ENCODE assay signal across 22 cellular contexts in genomic region chr22:49372111-49372529, GRCh38.
DNase-seq lines count a peak whose midpoint lies in the region; ATAC-seq and TF ChIP-seq lines count a peak whose summit lies in the region.
"Had no signal": no experiment of that assay in that cellular context is flagged by ENCODE, and none has a peak within 500 bp of the region (broad histone marks: within the 10 kb centered on the region; RNA-seq: fewer than 3 reads in every experiment).

No MANE protein-coding gene starts in this region.

- no peak overlapping the region for H3K4me3 ChIP-seq in colonic mucosa
- no peak overlapping the region for H3K4me3 ChIP-seq in neuronal stem cell (ENCODE audit: low read length in 2 of 2)
- no peak overlapping the region for H3K4me3 ChIP-seq in vagina
- H3K4me3 ChIP-seq in CD4-positive, alpha-beta memory T cell (ENCODE audit: low read length in 2 of 2): no peak overlapping the region
- H3K4me3 ChIP-seq: lung, testis had no signal

- no peak overlapping the region for H2BK120ac ChIP-seq in neuronal stem cell (ENCODE audit: low read depth, low read length)

- H2BK15ac ChIP-seq in neuronal stem cell (ENCODE audit: low read length): no peak overlapping the region

- no peaks in the 10 kb centered on the region for H3K36me3 Mint-ChIP-seq in activated naive CD4-positive, alpha-beta T cell treated with anti-CD3 and anti-CD28 coated beads, Interleukin-2, amount 10 ng/mL, durations not matched to agents 7 days and 5 days
- no peaks in the 10 kb centered on the region for H3K36me3 Mint-ChIP-seq in CD4-positive, alpha-beta memory T cell
- H3K36me3 Mint-ChIP-seq: CD8-positive, alpha-beta T cell; natural killer cell had no signal

- no peak overlapping the region for H4K8ac ChIP-seq in neuronal stem cell (ENCODE audit: low read depth, low read length)

- no peak for ATAC-seq in GM21529 (IDR thresholded peaks at IDR 0.05; ENCODE audit: unreplicated experiment)
- ATAC-seq: CD8-positive, alpha-beta T cell; esophagus mucosa; natural killer cell had no signal

- no peak overlapping the region for H3K4ac ChIP-seq in neuronal stem cell (ENCODE audit: low read length)

- POLR2A ChIA-PET in CD4-positive, alpha-beta memory T cell (lab: Charles Lee; ENCODE audit: partially characterized antibody): no interaction called here

- H3K9me3 ChIP-seq in colonic mucosa (no peaks in the 10 kb centered on the region), neuronal stem cell (replicated peaks in 1 of 2; ENCODE audit: control insufficient read depth in 2 of 2, insufficient read depth in 1 of 2, low read depth in 1 of 2, low read length in 2 of 2) (no peaks in the 10 kb centered on the region), vagina (no peaks in the 10 kb centered on the region)
- H3K9me3 ChIP-seq in CD4-positive, alpha-beta memory T cell (ENCODE audit: control insufficient read depth in 1 of 2, low read length in 2 of 2): no peaks in the 10 kb centered on the region
- H3K9me3 ChIP-seq: testis had no signal

- no peak overlapping the region for H2AK5ac ChIP-seq in neuronal stem cell (ENCODE audit: low read depth, low read length)

- no peak for DNase-seq in activated naive CD4-positive, alpha-beta T cell treated with anti-CD3 and anti-CD28 coated beads, Interleukin-2, amount 10 ng/mL, durations not matched to agents 7 days and 5 days
- DNase-seq in activated naive CD4-positive, alpha-beta T cell (lab: John Stamatoyannopoulos, UW): no peak
- DNase-seq in colonic mucosa: peak; percentile 10
- DNase-seq in neuronal stem cell (ENCODE audit: low spot score): no peak
- DNase-seq in vagina (ENCODE audit: extremely low spot score in 2 of 2): peak; percentile 46 to 58
- DNase-seq in CD4-positive, alpha-beta memory T cell: no peak
- no peak for DNase-seq in NCI-H1048 (lab: John Stamatoyannopoulos, UW)
- DNase-seq: activated naive CD4-positive, alpha-beta T cell treated with Interleukin-2 at 50 U/mL for 16 hours; AML-193; dermis blood vessel endothelial cell; natural killer cell; NCI-H1436; NCI-H2081 treated with DMSO at 0.1 percent for 48 hours; stimulated activated naive CD4-positive, alpha-beta T cell had no signal

- H3K79me1 ChIP-seq in neuronal stem cell (ENCODE audit: low read depth, low read length): no peaks in the 10 kb centered on the region

- H3K4me2 ChIP-seq in neuronal stem cell (ENCODE audit: insufficient read depth, low read length, poor library complexity, severe bottlenecking): no peak overlapping the region

- H3K27ac ChIP-seq in colonic mucosa (no peak overlapping the region), neuronal stem cell (replicated peaks; ENCODE audit: low read length) (no peak overlapping the region), vagina (no peak overlapping the region)
- H3K27ac ChIP-seq in CD4-positive, alpha-beta memory T cell (ENCODE audit: low read depth, low read length): no peak overlapping the region
- H3K27ac ChIP-seq: testis had no signal

- H2BK5ac ChIP-seq in neuronal stem cell (ENCODE audit: low read length): no peak overlapping the region

- H3K4me1 Mint-ChIP-seq in activated naive CD4-positive, alpha-beta T cell treated with anti-CD3 and anti-CD28 coated beads, Interleukin-2, amount 10 ng/mL, durations not matched to agents 7 days and 5 days: no peaks in the 10 kb centered on the region
- H3K4me1 Mint-ChIP-seq in CD4-positive, alpha-beta memory T cell: no peaks in the 10 kb centered on the region

- no peak overlapping the region for H2AFZ ChIP-seq in neuronal stem cell (ENCODE audit: low read length)

- no peaks in the 10 kb centered on the region for H3K36me3 ChIP-seq in colonic mucosa
- no peaks in the 10 kb centered on the region for H3K36me3 ChIP-seq in neuronal stem cell (replicated peaks in 1 of 2; ENCODE audit: control insufficient read depth in 2 of 2, insufficient read depth in 2 of 2, low read length in 2 of 2)
- H3K36me3 ChIP-seq in vagina: no peaks in the 10 kb centered on the region
- no peaks in the 10 kb centered on the region for H3K36me3 ChIP-seq in CD4-positive, alpha-beta memory T cell (ENCODE audit: insufficient read depth, low read length)

- H3K9me3 Mint-ChIP-seq in activated naive CD4-positive, alpha-beta T cell treated with anti-CD3 and anti-CD28 coated beads, Interleukin-2, amount 10 ng/mL, durations not matched to agents 7 days and 5 days: no peaks in the 10 kb centered on the region
- H3K9me3 Mint-ChIP-seq in CD4-positive, alpha-beta memory T cell: peaks cover 0 to 2% (median 0%) of the 10 kb centered on the region in 8 donors
- H3K9me3 Mint-ChIP-seq: CD8-positive, alpha-beta T cell; endodermal cell; H9; natural killer cell; T-helper 2 cell treated with Interferon-gamma antibody and Interleukin-4, amounts not matched to agents 5 μg/mL and 100 μg/mL, for 36 hours had no signal

- H3K27me3 ChIP-seq in colonic mucosa: no peaks in the 10 kb centered on the region
- H3K27me3 ChIP-seq in neuronal stem cell (ENCODE audit: control insufficient read depth in 3 of 3, insufficient read depth in 3 of 3, low read depth in 1 of 3, low read length in 3 of 3): peaks cover 0 to 4% (median 2%) of the 10 kb centered on the region in 3 experiments
- no peaks in the 10 kb centered on the region for H3K27me3 ChIP-seq in vagina
- no peaks in the 10 kb centered on the region for H3K27me3 ChIP-seq in CD4-positive, alpha-beta memory T cell (ENCODE audit: insufficient read depth, low read length)
- H3K27me3 ChIP-seq: testis had no signal

- intact Hi-C loops in colonic mucosa (cut with DNase I) (no loop called here), vagina (cut with DNase I) (no loop called here)
- intact Hi-C loops in CD4-positive, alpha-beta memory T cell (cut with micrococcal nuclease): no loop called here

- H3K4me1 ChIP-seq in colonic mucosa (no peaks in the 10 kb centered on the region), neuronal stem cell (ENCODE audit: control insufficient read depth in 2 of 2, insufficient read depth in 1 of 2, low read depth in 1 of 2, low read length in 2 of 2) (peaks cover 0 to 11% of the 10 kb centered on the region in 2 donors), vagina (no peaks in the 10 kb centered on the region)
- H3K4me1 ChIP-seq in CD4-positive, alpha-beta memory T cell (ENCODE audit: insufficient read depth, low read length): no peaks in the 10 kb centered on the region
- H3K4me1 ChIP-seq: testis had no signal

- H3K27ac Mint-ChIP-seq in activated naive CD4-positive, alpha-beta T cell treated with anti-CD3 and anti-CD28 coated beads, Interleukin-2, amount 10 ng/mL, durations not matched to agents 7 days and 5 days: peak overlapping the region; percentile 58
- no peak overlapping the region for H3K27ac Mint-ChIP-seq in CD4-positive, alpha-beta memory T cell
- H3K27ac Mint-ChIP-seq: CD8-positive, alpha-beta T cell; endodermal cell; H9; natural killer cell; T-helper 2 cell treated with Interferon-gamma antibody and Interleukin-4, amounts not matched to agents 5 μg/mL and 100 μg/mL, for 36 hours had no signal

- no peak overlapping the region for H3K9ac ChIP-seq in colonic mucosa (ENCODE audit: low read depth in 2 of 2, low read length in 2 of 2)
- H3K9ac ChIP-seq in neuronal stem cell (ENCODE audit: low read depth, low read length, poor library complexity): no peak overlapping the region

- H3K27me3 Mint-ChIP-seq in activated naive CD4-positive, alpha-beta T cell treated with anti-CD3 and anti-CD28 coated beads, Interleukin-2, amount 10 ng/mL, durations not matched to agents 7 days and 5 days: peaks cover 13% of the 10 kb centered on the region
- peaks cover 4 to 10% of the 10 kb centered on the region in 2 donors for H3K27me3 Mint-ChIP-seq in CD4-positive, alpha-beta memory T cell

- no peak overlapping the region for H3K4me3 Mint-ChIP-seq in activated naive CD4-positive, alpha-beta T cell treated with anti-CD3 and anti-CD28 coated beads, Interleukin-2, amount 10 ng/mL, durations not matched to agents 7 days and 5 days
- H3K4me3 Mint-ChIP-seq in CD4-positive, alpha-beta memory T cell: no peak overlapping the region
- H3K4me3 Mint-ChIP-seq: CD8-positive, alpha-beta T cell; endodermal cell; H9; natural killer cell; T-helper 2 cell treated with Interferon-gamma antibody and Interleukin-4, amounts not matched to agents 5 μg/mL and 100 μg/mL, for 36 hours had no signal

- H3K14ac ChIP-seq in neuronal stem cell (ENCODE audit: low read length): no peak overlapping the region

- H3K18ac ChIP-seq in neuronal stem cell (ENCODE audit: low read length): peak overlapping the region; percentile 70

- no peak overlapping the region for H4K91ac ChIP-seq in neuronal stem cell (ENCODE audit: low read depth, low read length, poor library complexity)

- H3K23ac ChIP-seq in neuronal stem cell (ENCODE audit: low read depth, low read length, poor library complexity): no peak overlapping the region

- H2BK12ac ChIP-seq in neuronal stem cell (ENCODE audit: low read length): no peak overlapping the region

- no peak for TF ChIP-seq CTCF in colonic mucosa (IDR thresholded peaks at IDR 0.05)
- no peak for TF ChIP-seq CTCF in vagina (IDR thresholded peaks at IDR 0.05)

- CTCF ChIA-PET in activated naive CD4-positive, alpha-beta T cell treated with anti-CD3 and anti-CD28 coated beads, Interleukin-2, amount 10 ng/mL, durations not matched to agents 7 days and 5 days (lab: Charles Lee): no interaction called here
- CTCF ChIA-PET in CD4-positive, alpha-beta memory T cell (lab: Charles Lee; ENCODE audit: partially characterized antibody): no interaction called here

- no peak for TF ChIP-seq POLR2A in vagina (IDR thresholded peaks at IDR 0.05)

- WGBS in neuronal stem cell (ENCODE audit: extremely low coverage in 2 of 2, insufficient read length in 2 of 2, insufficient replicate concordance in 1 of 2), 2 donors: no CpG with 5 or more reads among the region's 17 CpGs

Comparison
In these comparisons a context has a peak if more than half of its experiments do, and no peak if none do; other contexts are left out.
1. DNase-seq: peak in colonic mucosa (single experiment) and vagina (2 of 2); none in activated naive CD4-positive, alpha-beta T cell treated with anti-CD3 and anti-CD28 coated beads, Interleukin-2, amount 10 ng/mL, durations not matched to agents 7 days and 5 days (single experiment), activated naive CD4-positive, alpha-beta T cell (0 of 4), neuronal stem cell (single experiment), CD4-positive, alpha-beta memory T cell (0 of 5) and NCI-H1048 (single experiment).